Comparison of ENCODE assay signal across 13 cellular contexts in the genomic region with DNA sequence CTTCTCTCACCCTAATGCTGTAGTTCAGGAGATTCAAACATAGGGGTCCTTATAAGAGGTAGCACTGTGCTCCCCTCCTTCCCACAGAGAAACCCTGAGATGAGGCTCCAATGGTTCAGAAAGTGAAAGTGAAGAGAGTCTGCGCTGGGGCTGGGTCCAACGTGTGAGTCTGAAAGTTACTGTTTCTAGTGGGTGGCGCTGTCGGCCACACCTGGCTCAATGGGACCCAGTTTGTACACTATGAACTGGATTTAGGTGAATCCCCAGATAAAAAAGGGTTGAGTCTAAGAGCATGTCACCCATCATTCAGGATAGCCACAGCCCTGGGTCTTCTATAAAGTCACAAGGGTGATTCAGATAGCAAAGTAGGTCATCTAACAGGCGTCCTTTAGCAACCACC. TPM values are rescaled to one million over a fixed set of nuclear protein-coding genes. Genes with fewer than 3 reads are reported as not detected.
DNase-seq lines count a peak whose midpoint lies in the region; ATAC-seq and TF ChIP-seq lines count a peak whose summit lies in the region.
"Had no signal": no experiment of that assay in that cellular context is flagged by ENCODE, and none has a peak within 500 bp of the region (broad histone marks: within the 10 kb centered on the region; RNA-seq: fewer than 3 reads in every experiment).

No MANE protein-coding gene starts in this region.

- no peak for TF ChIP-seq POLR2A in esophagus squamous epithelium (IDR thresholded peaks at IDR 0.05)

- in situ Hi-C loops in GM13976 (cut with MboI; ENCODE audit: low sequenced_read_pairs, unreplicated experiment), result no loop called here

- H3K4me3 ChIP-seq in esophagus squamous epithelium, result no peak overlapping the region

- H3K27ac ChIP-seq in esophagus squamous epithelium, result peak overlapping the region; percentile 67 to 85 (median 80)

- ATAC-seq in GM21360 (IDR thresholded peaks at IDR 0.05; ENCODE audit: unreplicated experiment) (peak; percentile 81), HG03432 (IDR thresholded peaks at IDR 0.05; ENCODE audit: unreplicated experiment) (peak; percentile 56), GM21717 (IDR thresholded peaks at IDR 0.05; ENCODE audit: unreplicated experiment) (no peak), HG03108 (IDR thresholded peaks at IDR 0.05; ENCODE audit: unreplicated experiment) (no peak)

- intact Hi-C loops in esophagus squamous epithelium (cut with DNase I), result no loop called here

- no peaks in the 10 kb centered on the region for H3K27me3 ChIP-seq in esophagus squamous epithelium

- peak; percentile 52 for DNase-seq in GM13976 (ENCODE audit: low spot score)
- DNase-seq in esophagus squamous epithelium (lab: John Stamatoyannopoulos, UW), result no peak
- DNase-seq in NCI-H1694 (lab: John Stamatoyannopoulos, UW), result no peak
- DNase-seq in NCI-H2081 (lab: John Stamatoyannopoulos, UW), result no peak
- DNase-seq: amygdala, nephron progenitor cell had no signal

- TF ChIP-seq CTCF in GM13976 (IDR thresholded peaks at IDR 0.05; ENCODE audit: borderline replicate concordance, control extremely low read depth, extremely low read depth, insufficient read depth, missing control alignments), result no peak
- peak in 1 of 6 experiments; percentile 29 for TF ChIP-seq CTCF in esophagus squamous epithelium (IDR thresholded peaks at IDR 0.05)

- peaks cover 0 to 59% (median 15%) of the 10 kb centered on the region in 3 donors for H3K4me1 ChIP-seq in esophagus squamous epithelium

- no peaks in the 10 kb centered on the region for H3K9me3 ChIP-seq in esophagus squamous epithelium

- H3K36me3 ChIP-seq in esophagus squamous epithelium, result no peaks in the 10 kb centered on the region

- WGBS in esophagus squamous epithelium, 2 donors, result 33 to 48% methylated on average over 3 to 5 of the region's 5 CpGs

RNA-seq across cellular contexts. Expression of a gene that starts 2.8 kb away (rescaled TPM):
- total RNA-seq in esophagus squamous epithelium, result not detected
- total RNA-seq: chondrocyte, lung microvascular endothelial cell, pulmonary artery endothelial cell had no signal

RNA-seq across cellular contexts. Expression of a gene that starts 21.1 kb away (rescaled TPM):
- not detected for total RNA-seq in esophagus squamous epithelium
- total RNA-seq: chondrocyte, lung microvascular endothelial cell, pulmonary artery endothelial cell had no signal

RNA-seq across cellular contexts. Expression of a gene that starts 27.4 kb away (rescaled TPM):
- total RNA-seq in esophagus squamous epithelium, result 100 to 1,000 TPM; 155 to 336 (median 262) TPM
- total RNA-seq: chondrocyte, lung microvascular endothelial cell had no signal

RNA-seq across cellular contexts. Expression of a gene that starts 38.3 kb away (rescaled TPM):
- total RNA-seq in esophagus squamous epithelium, result not detected
- total RNA-seq: chondrocyte, lung microvascular endothelial cell, pulmonary artery endothelial cell had no signal

RNA-seq across cellular contexts. Expression of a gene that starts 53.6 kb away (rescaled TPM):
- not detected for total RNA-seq in esophagus squamous epithelium
- total RNA-seq: chondrocyte, lung microvascular endothelial cell, pulmonary artery endothelial cell had no signal

Comparison
In these comparisons a context has a peak if more than half of its experiments do, and no peak if none do; other contexts are left out.
1. ATAC-seq: peak in GM21360 (single experiment) and HG03432 (single experiment); none in GM21717 (single experiment) and HG03108 (single experiment).